In genomic region chr6:149271348-149272340, GRCh38 we compare ENCODE assay signal across 8 cellular contexts. TPM values are rescaled to one million over a fixed set of nuclear protein-coding genes. Genes with fewer than 3 reads are reported as not detected.
A peak's percentile ranks its signal among the peaks of the same experiment; 100 is the strongest.
DNase-seq lines count a peak whose midpoint lies in the region; ATAC-seq and TF ChIP-seq lines count a peak whose summit lies in the region.

No MANE protein-coding gene starts in this region.

- intact Hi-C loops in spleen (cut with DNase I; ENCODE audit: low total_unique reads): no loop called here

- peaks cover 8% of the 10 kb centered on the region for H3K9me3 ChIP-seq in BLaER1
- H3K9me3 ChIP-seq in Karpas-422 (ENCODE audit: low read length): no peaks in the 10 kb centered on the region
- peaks cover 0 to 5% (median 0%) of the 10 kb centered on the region in 8 donors for H3K9me3 ChIP-seq in spleen

- H4K20me1 ChIP-seq in BLaER1 (no peaks in the 10 kb centered on the region), Karpas-422 (ENCODE audit: insufficient read depth, low read depth, low read length) (no peaks in the 10 kb centered on the region)

- no peaks in the 10 kb centered on the region for H3K9me2 ChIP-seq in Karpas-422 (replicated peaks; ENCODE audit: insufficient read depth, low read length)

- ATAC-seq in GM21367 (IDR thresholded peaks at IDR 0.05; ENCODE audit: unreplicated experiment): peak; percentile 43

- H3K4me3 ChIP-seq in BLaER1 (no peak overlapping the region), Karpas-422 (ENCODE audit: low read length) (no peak overlapping the region), spleen (peak overlapping the region in 1 of 8 donors; percentile 37)

- no peaks in the 10 kb centered on the region for H3K79me2 ChIP-seq in Karpas-422 (ENCODE audit: low read length)

- no peak overlapping the region for H3K27ac ChIP-seq in BLaER1
- no peak overlapping the region for H3K27ac ChIP-seq in Karpas-422 (ENCODE audit: low read length)
- H3K27ac ChIP-seq in spleen: peak overlapping the region; percentile 49 to 91 (median 82)

- TF ChIP-seq POLR2A in spleen (IDR thresholded peaks at IDR 0.05): no peak

- no peak overlapping the region for H3K9ac ChIP-seq in BLaER1
- no peak overlapping the region for H3K9ac ChIP-seq in Karpas-422 (ENCODE audit: low read length)

- WGBS in spleen, 5 donors: 33 to 50% (median 41%) methylated on average over 8 of the region's 8 CpGs

- TF ChIP-seq CTCF in spleen (IDR thresholded peaks at IDR 0.05 in 8 of 11, conservative IDR thresholded peaks at IDR 0.05 in 3 of 11): no peak

- H3K36me3 ChIP-seq in BLaER1 (no peaks in the 10 kb centered on the region), Karpas-422 (ENCODE audit: insufficient read depth, low read length) (no peaks in the 10 kb centered on the region), spleen (no peaks in the 10 kb centered on the region)

- DNase-seq in Karpas-422 (peak; percentile 44), activated T-helper 1 cell treated with Interleukin-2 at 50 U/mL for 16 hours (ENCODE audit: low read depth) (peak; percentile 6), spleen (peak; percentile 84), NCI-H128 (lab: John Stamatoyannopoulos, UW; ENCODE audit: unreplicated experiment) (no peak), ecto neural progenitor cell (ENCODE audit: low spot score) (no peak), HuH-7 (ENCODE audit: low spot score) (no peak)

- peaks cover 40% of the 10 kb centered on the region for H3K4me1 ChIP-seq in BLaER1
- peaks cover 5% of the 10 kb centered on the region for H3K4me1 ChIP-seq in Karpas-422 (ENCODE audit: low read length)
- peaks cover 0 to 60% (median 47%) of the 10 kb centered on the region in 6 donors for H3K4me1 ChIP-seq in spleen

- H2AFZ ChIP-seq in Karpas-422 (ENCODE audit: low read length): no peak overlapping the region

- 0 out of 2 replicates have a peak overlapping the region, but pooled peaks have one; percentile 9 for H3K4me2 ChIP-seq in BLaER1
- H3K4me2 ChIP-seq in Karpas-422 (ENCODE audit: low read depth, low read length, poor library complexity, severe bottlenecking): no peak overlapping the region

- H3K27me3 ChIP-seq in BLaER1 (no peaks in the 10 kb centered on the region), Karpas-422 (ENCODE audit: low read length) (no peaks in the 10 kb centered on the region), spleen (replicated peaks in 1 of 7) (no peaks in the 10 kb centered on the region)

RNA-seq across cellular contexts. Expression of gene TAB2, which starts 45.9 kb away (rescaled TPM):
- total RNA-seq in Karpas-422 (2014; rRNA removed; shearing (Covaris generic); ENCODE audit: low replicate concordance): 8.3 and 23.4 TPM in 2 replicates
- total RNA-seq in spleen: 10 to 100 TPM; 62.4 to 84.1 (median 73.0) TPM
- polyA plus RNA-seq in spleen: 10 to 100 TPM; 15.4 to 21.5 (median 16.4) TPM

Comparison
In these comparisons a context has a peak if more than half of its experiments do, and no peak if none do; other contexts are left out.
1. H3K27ac ChIP-seq: peak in spleen (8 of 8); none in BLaER1 (single experiment) and Karpas-422 (single experiment).
2. DNase-seq: peak in Karpas-422 (single experiment), activated T-helper 1 cell treated with Interleukin-2 at 50 U/mL for 16 hours (single experiment) and spleen (single experiment); none in NCI-H128 (single experiment), ecto neural progenitor cell (single experiment) and HuH-7 (single experiment).